Comparison of ENCODE assay signal across 1 cellular context in the genomic region with DNA sequence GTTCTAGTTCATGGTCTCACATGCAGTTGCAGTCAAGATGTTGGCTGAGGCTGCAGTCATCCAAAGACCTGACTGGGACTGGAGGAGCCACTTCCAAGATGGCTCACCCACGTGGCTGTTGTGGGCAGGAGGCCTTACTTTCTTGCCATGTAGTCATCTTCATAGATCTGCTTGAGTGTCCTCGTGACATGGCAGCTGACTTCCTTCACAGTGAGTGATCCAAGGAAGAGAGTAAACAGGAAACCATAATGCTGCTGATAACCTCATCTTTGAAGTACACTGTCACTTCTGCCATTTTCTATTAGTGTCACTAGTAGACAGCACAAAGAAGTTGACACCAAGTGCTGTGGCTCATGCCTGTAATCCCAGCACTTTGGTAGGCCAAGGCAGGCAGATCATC.
TF ChIP-seq lines count a peak whose summit lies in the region.

No MANE protein-coding gene starts in this region.

TF ChIP-seq in K562, 482 proteins besides CTCF, POLR2A, EP300 and RAD21 (continued from another document and continues in another):
- TF ChIP-seq, protein P1, sequence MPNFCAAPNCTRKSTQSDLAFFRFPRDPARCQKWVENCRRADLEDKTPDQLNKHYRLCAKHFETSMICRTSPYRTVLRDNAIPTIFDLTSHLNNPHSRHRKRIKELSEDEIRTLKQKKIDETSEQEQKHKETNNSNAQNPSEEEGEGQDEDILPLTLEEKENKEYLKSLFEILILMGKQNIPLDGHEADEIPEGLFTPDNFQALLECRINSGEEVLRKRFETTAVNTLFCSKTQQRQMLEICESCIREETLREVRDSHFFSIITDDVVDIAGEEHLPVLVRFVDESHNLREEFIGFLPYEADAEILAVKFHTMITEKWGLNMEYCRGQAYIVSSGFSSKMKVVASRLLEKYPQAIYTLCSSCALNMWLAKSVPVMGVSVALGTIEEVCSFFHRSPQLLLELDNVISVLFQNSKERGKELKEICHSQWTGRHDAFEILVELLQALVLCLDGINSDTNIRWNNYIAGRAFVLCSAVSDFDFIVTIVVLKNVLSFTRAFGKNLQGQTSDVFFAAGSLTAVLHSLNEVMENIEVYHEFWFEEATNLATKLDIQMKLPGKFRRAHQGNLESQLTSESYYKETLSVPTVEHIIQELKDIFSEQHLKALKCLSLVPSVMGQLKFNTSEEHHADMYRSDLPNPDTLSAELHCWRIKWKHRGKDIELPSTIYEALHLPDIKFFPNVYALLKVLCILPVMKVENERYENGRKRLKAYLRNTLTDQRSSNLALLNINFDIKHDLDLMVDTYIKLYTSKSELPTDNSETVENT (CRISPR knock-in tag; IDR thresholded peaks at IDR 0.05) = no peak
- TF ChIP-seq FOXK2 (conservative IDR thresholded peaks at IDR 0.05 in 1 of 2, IDR thresholded peaks at IDR 0.05 in 1 of 2; ENCODE audit: low read depth in 2 of 2) = peak; percentile 80
- TF ChIP-seq SIN3A (IDR thresholded peaks at IDR 0.05; ENCODE audit: borderline replicate concordance in 2 of 2, control insufficient read depth in 1 of 2, low read depth in 2 of 2, low read length in 2 of 2) = no peak
- no peak for TF ChIP-seq NCOR1 (IDR thresholded peaks at IDR 0.05)
- TF ChIP-seq MTF1 (CRISPR knock-in tag; IDR thresholded peaks at IDR 0.05; ENCODE audit: borderline replicate concordance) = no peak
- TF ChIP-seq, protein P2, sequence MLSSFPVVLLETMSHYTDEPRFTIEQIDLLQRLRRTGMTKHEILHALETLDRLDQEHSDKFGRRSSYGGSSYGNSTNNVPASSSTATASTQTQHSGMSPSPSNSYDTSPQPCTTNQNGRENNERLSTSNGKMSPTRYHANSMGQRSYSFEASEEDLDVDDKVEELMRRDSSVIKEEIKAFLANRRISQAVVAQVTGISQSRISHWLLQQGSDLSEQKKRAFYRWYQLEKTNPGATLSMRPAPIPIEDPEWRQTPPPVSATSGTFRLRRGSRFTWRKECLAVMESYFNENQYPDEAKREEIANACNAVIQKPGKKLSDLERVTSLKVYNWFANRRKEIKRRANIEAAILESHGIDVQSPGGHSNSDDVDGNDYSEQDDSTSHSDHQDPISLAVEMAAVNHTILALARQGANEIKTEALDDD (IDR thresholded peaks at IDR 0.05) = no peak
- TF ChIP-seq ILK (tag; IDR thresholded peaks at IDR 0.05; ENCODE audit: borderline replicate concordance, low read depth) = no peak
- no peak for TF ChIP-seq ARNT (IDR thresholded peaks at IDR 0.05)
- peak; percentile 78 for TF ChIP-seq SMAD4 (CRISPR knock-in tag; conservative IDR thresholded peaks at IDR 0.05)
- TF ChIP-seq TAL1 (IDR thresholded peaks at IDR 0.05) = no peak
- no peak for TF ChIP-seq ZNF124 (CRISPR knock-in tag; IDR thresholded peaks at IDR 0.05)
- TF ChIP-seq NFIX (CRISPR knock-in tag; IDR thresholded peaks at IDR 0.05; ENCODE audit: low read depth) = no peak
- no peak for TF ChIP-seq HSF4 (CRISPR knock-in tag; IDR thresholded peaks at IDR 0.05; ENCODE audit: borderline replicate concordance)
- no peak for TF ChIP-seq CBX5 (IDR thresholded peaks at IDR 0.05; ENCODE audit: borderline replicate concordance, low read depth)
- no peak for TF ChIP-seq ETS2 (tag; IDR thresholded peaks at IDR 0.05; ENCODE audit: borderline replicate concordance, poor library complexity, severe bottlenecking)
- TF ChIP-seq CREB1 (IDR thresholded peaks at IDR 0.05) = no peak
- no peak for TF ChIP-seq CREB1 (CRISPR knock-in tag; IDR thresholded peaks at IDR 0.05)
- TF ChIP-seq MAFF (IDR thresholded peaks at IDR 0.05; ENCODE audit: low read length) = no peak
- no peak for TF ChIP-seq NFIC (IDR thresholded peaks at IDR 0.05)
- no peak for TF ChIP-seq ZNF316 (IDR thresholded peaks at IDR 0.05)
- TF ChIP-seq PTRF (tag; IDR thresholded peaks at IDR 0.05) = 0 out of 2 replicates have a peak, but pooled peaks have one; percentile 30
- TF ChIP-seq MCM3 (IDR thresholded peaks at IDR 0.05) = no peak
- no peak for TF ChIP-seq ZNF282 (CRISPR knock-in tag; IDR thresholded peaks at IDR 0.05)
- TF ChIP-seq HLTF (IDR thresholded peaks at IDR 0.05) = no peak
- TF ChIP-seq, protein P3, sequence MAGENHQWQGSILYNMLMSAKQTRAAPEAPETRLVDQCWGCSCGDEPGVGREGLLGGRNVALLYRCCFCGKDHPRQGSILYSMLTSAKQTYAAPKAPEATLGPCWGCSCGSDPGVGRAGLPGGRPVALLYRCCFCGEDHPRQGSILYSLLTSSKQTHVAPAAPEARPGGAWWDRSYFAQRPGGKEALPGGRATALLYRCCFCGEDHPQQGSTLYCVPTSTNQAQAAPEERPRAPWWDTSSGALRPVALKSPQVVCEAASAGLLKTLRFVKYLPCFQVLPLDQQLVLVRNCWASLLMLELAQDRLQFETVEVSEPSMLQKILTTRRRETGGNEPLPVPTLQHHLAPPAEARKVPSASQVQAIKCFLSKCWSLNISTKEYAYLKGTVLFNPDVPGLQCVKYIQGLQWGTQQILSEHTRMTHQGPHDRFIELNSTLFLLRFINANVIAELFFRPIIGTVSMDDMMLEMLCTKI (IDR thresholded peaks at IDR 0.05; ENCODE audit: partially characterized antibody) = no peak
- no peak for TF ChIP-seq PPARD (CRISPR knock-in tag; IDR thresholded peaks at IDR 0.05)
- no peak for TF ChIP-seq POLR2B (IDR thresholded peaks at IDR 0.05; ENCODE audit: low read depth, partially characterized antibody)
- no peak for TF ChIP-seq DIDO1 (tag; IDR thresholded peaks at IDR 0.05; ENCODE audit: low read depth)
- no peak for TF ChIP-seq ZNF274 (IDR thresholded peaks at IDR 0.05; ENCODE audit: borderline replicate concordance, low read depth, low read length)
- 0 out of 2 replicates have a peak, but pooled peaks have one; percentile 29 for TF ChIP-seq EP400 (IDR thresholded peaks at IDR 0.05)
- TF ChIP-seq, protein P4, sequence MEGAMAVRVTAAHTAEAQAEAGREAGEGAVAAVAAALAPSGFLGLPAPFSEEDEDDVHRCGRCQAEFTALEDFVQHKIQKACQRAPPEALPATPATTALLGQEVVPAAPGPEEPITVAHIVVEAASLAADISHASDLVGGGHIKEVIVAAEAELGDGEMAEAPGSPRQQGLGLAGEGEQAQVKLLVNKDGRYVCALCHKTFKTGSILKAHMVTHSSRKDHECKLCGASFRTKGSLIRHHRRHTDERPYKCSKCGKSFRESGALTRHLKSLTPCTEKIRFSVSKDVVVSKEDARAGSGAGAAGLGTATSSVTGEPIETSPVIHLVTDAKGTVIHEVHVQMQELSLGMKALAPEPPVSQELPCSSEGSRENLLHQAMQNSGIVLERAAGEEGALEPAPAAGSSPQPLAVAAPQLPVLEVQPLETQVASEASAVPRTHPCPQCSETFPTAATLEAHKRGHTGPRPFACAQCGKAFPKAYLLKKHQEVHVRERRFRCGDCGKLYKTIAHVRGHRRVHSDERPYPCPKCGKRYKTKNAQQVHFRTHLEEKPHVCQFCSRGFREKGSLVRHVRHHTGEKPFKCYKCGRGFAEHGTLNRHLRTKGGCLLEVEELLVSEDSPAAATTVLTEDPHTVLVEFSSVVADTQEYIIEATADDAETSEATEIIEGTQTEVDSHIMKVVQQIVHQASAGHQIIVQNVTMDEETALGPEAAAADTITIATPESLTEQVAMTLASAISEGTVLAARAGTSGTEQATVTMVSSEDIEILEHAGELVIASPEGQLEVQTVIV (CRISPR knock-in tag; IDR thresholded peaks at IDR 0.05; ENCODE audit: borderline replicate concordance) = no peak
- no peak for TF ChIP-seq HNRNPK (IDR thresholded peaks at IDR 0.05; ENCODE audit: low read depth, low read length, poor library complexity, severe bottlenecking)
- TF ChIP-seq ZNF232 (CRISPR knock-in tag; IDR thresholded peaks at IDR 0.05) = no peak
- TF ChIP-seq, protein P5, sequence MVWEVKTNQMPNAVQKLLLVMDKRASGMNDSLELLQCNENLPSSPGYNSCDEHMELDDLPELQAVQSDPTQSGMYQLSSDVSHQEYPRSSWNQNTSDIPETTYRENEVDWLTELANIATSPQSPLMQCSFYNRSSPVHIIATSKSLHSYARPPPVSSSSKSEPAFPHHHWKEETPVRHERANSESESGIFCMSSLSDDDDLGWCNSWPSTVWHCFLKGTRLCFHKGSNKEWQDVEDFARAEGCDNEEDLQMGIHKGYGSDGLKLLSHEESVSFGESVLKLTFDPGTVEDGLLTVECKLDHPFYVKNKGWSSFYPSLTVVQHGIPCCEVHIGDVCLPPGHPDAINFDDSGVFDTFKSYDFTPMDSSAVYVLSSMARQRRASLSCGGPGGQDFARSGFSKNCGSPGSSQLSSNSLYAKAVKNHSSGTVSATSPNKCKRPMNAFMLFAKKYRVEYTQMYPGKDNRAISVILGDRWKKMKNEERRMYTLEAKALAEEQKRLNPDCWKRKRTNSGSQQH (CRISPR knock-in tag; IDR thresholded peaks at IDR 0.05) = no peak
- TF ChIP-seq POU5F1 (IDR thresholded peaks at IDR 0.05; ENCODE audit: borderline replicate concordance, low read depth, low read length, partially characterized antibody) = no peak
- TF ChIP-seq ZBTB7A (IDR thresholded peaks at IDR 0.05; ENCODE audit: borderline replicate concordance, control insufficient read depth, low read depth, low read length) = no peak
- no peak for TF ChIP-seq NFYB (IDR thresholded peaks at IDR 0.05; ENCODE audit: extremely low read depth, insufficient read length)
- no peak for TF ChIP-seq FOXP4 (CRISPR knock-in tag; IDR thresholded peaks at IDR 0.05; ENCODE audit: borderline replicate concordance)
- TF ChIP-seq, protein P6, sequence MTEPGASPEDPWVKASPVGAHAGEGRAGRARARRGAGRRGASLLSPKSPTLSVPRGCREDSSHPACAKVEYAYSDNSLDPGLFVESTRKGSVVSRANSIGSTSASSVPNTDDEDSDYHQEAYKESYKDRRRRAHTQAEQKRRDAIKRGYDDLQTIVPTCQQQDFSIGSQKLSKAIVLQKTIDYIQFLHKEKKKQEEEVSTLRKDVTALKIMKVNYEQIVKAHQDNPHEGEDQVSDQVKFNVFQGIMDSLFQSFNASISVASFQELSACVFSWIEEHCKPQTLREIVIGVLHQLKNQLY (CRISPR knock-in tag; conservative IDR thresholded peaks at IDR 0.05) = no peak
- no peak for TF ChIP-seq MCM2 (IDR thresholded peaks at IDR 0.05; ENCODE audit: low read depth)
- TF ChIP-seq TOE1 (IDR thresholded peaks at IDR 0.05; ENCODE audit: borderline replicate concordance) = no peak; the same call in 1 of the 2 replicates
- no peak for TF ChIP-seq TOE1 (CRISPR knock-in tag; IDR thresholded peaks at IDR 0.05; ENCODE audit: borderline replicate concordance, low read depth)
- no peak for TF ChIP-seq STAT5B (CRISPR knock-in tag; IDR thresholded peaks at IDR 0.05)
- TF ChIP-seq, protein P7, sequence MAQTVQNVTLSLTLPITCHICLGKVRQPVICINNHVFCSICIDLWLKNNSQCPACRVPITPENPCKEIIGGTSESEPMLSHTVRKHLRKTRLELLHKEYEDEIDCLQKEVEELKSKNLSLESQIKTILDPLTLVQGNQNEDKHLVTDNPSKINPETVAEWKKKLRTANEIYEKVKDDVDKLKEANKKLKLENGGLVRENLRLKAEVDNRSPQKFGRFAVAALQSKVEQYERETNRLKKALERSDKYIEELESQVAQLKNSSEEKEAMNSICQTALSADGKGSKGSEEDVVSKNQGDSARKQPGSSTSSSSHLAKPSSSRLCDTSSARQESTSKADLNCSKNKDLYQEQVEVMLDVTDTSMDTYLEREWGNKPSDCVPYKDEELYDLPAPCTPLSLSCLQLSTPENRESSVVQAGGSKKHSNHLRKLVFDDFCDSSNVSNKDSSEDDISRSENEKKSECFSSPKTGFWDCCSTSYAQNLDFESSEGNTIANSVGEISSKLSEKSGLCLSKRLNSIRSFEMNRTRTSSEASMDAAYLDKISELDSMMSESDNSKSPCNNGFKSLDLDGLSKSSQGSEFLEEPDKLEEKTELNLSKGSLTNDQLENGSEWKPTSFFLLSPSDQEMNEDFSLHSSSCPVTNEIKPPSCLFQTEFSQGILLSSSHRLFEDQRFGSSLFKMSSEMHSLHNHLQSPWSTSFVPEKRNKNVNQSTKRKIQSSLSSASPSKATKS (CRISPR knock-in tag; IDR thresholded peaks at IDR 0.05) = no peak
- TF ChIP-seq GABPB2 (CRISPR knock-in tag; conservative IDR thresholded peaks at IDR 0.05) = no peak
- TF ChIP-seq SMC3 (conservative IDR thresholded peaks at IDR 0.05; ENCODE audit: insufficient read depth, low read depth, low read length) = no peak
- TF ChIP-seq ZNF79 (CRISPR knock-in tag; IDR thresholded peaks at IDR 0.05; ENCODE audit: low read depth) = no peak; the same call in 1 of the 2 replicates
- no peak for TF ChIP-seq REST (CRISPR knock-in tag; IDR thresholded peaks at IDR 0.05; ENCODE audit: low read depth)
- no peak for TF ChIP-seq SPI1 (IDR thresholded peaks at IDR 0.05; ENCODE audit: borderline replicate concordance, low read depth, low read length)
- no peak for TF ChIP-seq FOXP1 (CRISPR knock-in tag; IDR thresholded peaks at IDR 0.05)
